9 cellular contexts compared by ENCODE assay signal in the genomic region with DNA sequence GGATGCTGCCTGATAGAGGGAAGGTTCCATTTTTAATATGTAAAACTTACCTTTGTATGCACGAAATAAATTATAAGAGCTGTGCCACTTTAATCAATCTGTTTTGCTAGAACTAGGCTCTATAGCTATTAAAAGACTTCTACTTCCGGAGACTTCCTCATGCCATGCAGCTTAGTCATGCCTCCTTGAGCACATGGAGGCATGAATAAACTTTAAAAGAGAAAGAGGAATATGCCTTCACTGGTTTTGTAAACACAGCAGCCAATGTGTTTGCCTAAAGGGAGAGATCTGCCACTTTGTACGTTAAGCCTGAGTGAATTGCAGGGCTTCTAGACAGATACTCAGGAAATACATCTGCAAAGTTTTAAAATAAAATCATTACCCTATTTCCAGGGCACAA.
DNase-seq lines count a peak whose midpoint lies in the region; TF ChIP-seq lines count a peak whose summit lies in the region.
"Had no signal": no experiment of that assay in that cellular context is flagged by ENCODE, and none has a peak within 500 bp of the region (broad histone marks: within the 10 kb centered on the region; RNA-seq: fewer than 3 reads in every experiment).

No MANE protein-coding gene starts in this region.

- H3K27me3 Mint-ChIP-seq in activated T-helper 2 cell treated with anti-CD3 and anti-CD28 coated beads, Interferon-gamma antibody, Interleukin-2, Interleukin-4, amounts not matched to agents 10 μg/mL and 5 μg/mL and 100 μg/mL, durations not matched to agents 14 hours and 24 hours and 36 hours (ENCODE audit: low read depth), result no peaks in the 10 kb centered on the region

- no peak overlapping the region for H2BK15ac ChIP-seq in mesenchymal stem cell (ENCODE audit: low read depth, poor library complexity, severe bottlenecking)

- H3K36me3 ChIP-seq in mesenchymal stem cell (ENCODE audit: control insufficient read depth in 1 of 2, insufficient read depth in 2 of 2, low read depth in 1 of 2, low read length in 2 of 2), result no peaks in the 10 kb centered on the region
- H3K36me3 ChIP-seq: WERI-Rb-1 had no signal

- H3K4me1 Mint-ChIP-seq in activated T-helper 2 cell treated with anti-CD3 and anti-CD28 coated beads, Interferon-gamma antibody, Interleukin-2, Interleukin-4, amounts not matched to agents 10 μg/mL and 5 μg/mL and 100 μg/mL, durations not matched to agents 14 hours and 24 hours and 36 hours (ENCODE audit: low read depth), result no peaks in the 10 kb centered on the region

- H2BK120ac ChIP-seq in mesenchymal stem cell (ENCODE audit: low read depth, low read length), result peak overlapping the region; percentile 87

- H4K8ac ChIP-seq in mesenchymal stem cell (ENCODE audit: low read length), result no peak overlapping the region

- intact Hi-C loops in activated T-helper 2 cell treated with anti-CD3 and anti-CD28 coated beads, Interferon-gamma antibody, Interleukin-2, Interleukin-4, amounts not matched to agents 10 μg/mL and 5 μg/mL and 100 μg/mL, durations not matched to agents 14 hours and 24 hours and 36 hours (cut with micrococcal nuclease), result no loop called here

- H4K91ac ChIP-seq in mesenchymal stem cell (ENCODE audit: low read length), result no peak overlapping the region

- no peaks in the 10 kb centered on the region for H3K36me3 Mint-ChIP-seq in activated T-helper 2 cell treated with anti-CD3 and anti-CD28 coated beads, Interferon-gamma antibody, Interleukin-2, Interleukin-4, amounts not matched to agents 10 μg/mL and 5 μg/mL and 100 μg/mL, durations not matched to agents 14 hours and 24 hours and 36 hours (ENCODE audit: low read depth)

- no peak overlapping the region for H3K4me3 Mint-ChIP-seq in activated T-helper 2 cell treated with anti-CD3 and anti-CD28 coated beads, Interferon-gamma antibody, Interleukin-2, Interleukin-4, amounts not matched to agents 10 μg/mL and 5 μg/mL and 100 μg/mL, durations not matched to agents 14 hours and 24 hours and 36 hours (ENCODE audit: low read depth)

- H3K79me1 ChIP-seq in mesenchymal stem cell (replicated peaks; ENCODE audit: low read length, poor library complexity, severe bottlenecking), result no peaks in the 10 kb centered on the region

- H3K27ac ChIP-seq in mesenchymal stem cell (ENCODE audit: low read length, poor library complexity, severe bottlenecking), result peak overlapping the region; percentile 90
- H3K27ac ChIP-seq: WERI-Rb-1 had no signal

- no peak overlapping the region for H2BK12ac ChIP-seq in mesenchymal stem cell (ENCODE audit: low read length in 2 of 2)

- no peak overlapping the region for H2AFZ ChIP-seq in mesenchymal stem cell (ENCODE audit: low read depth, low read length)

- H3K4ac ChIP-seq in mesenchymal stem cell (ENCODE audit: low read depth in 1 of 2, low read length in 2 of 2), result no peak overlapping the region

- H3K27me3 ChIP-seq in mesenchymal stem cell (ENCODE audit: control insufficient read depth in 1 of 2, insufficient read depth in 1 of 2, low read length in 2 of 2), result no peaks in the 10 kb centered on the region

- no peak overlapping the region for H3K9ac ChIP-seq in mesenchymal stem cell (ENCODE audit: low read length)

- DNase-seq in AG08395 (ENCODE audit: low spot score) (peak; percentile 61), M059J (ENCODE audit: low read depth) (peak; percentile 55), astrocyte of the spinal cord (ENCODE audit: low read depth, low spot score) (peak; percentile 79), mesenchymal stem cell (peak; percentile 88), GM13977 (ENCODE audit: low spot score) (no peak), C1 segment of cervical spinal cord (lab: John Stamatoyannopoulos, UW) (no peak)
- no peak for DNase-seq in stimulated activated CD4-positive, alpha-beta T cell treated with anti-CD3 and anti-CD28 coated beads, Interleukin-1b, Interleukin-23, amount 100 ng/mL, for 48 hours
- DNase-seq in activated T-helper 2 cell treated with anti-CD3 and anti-CD28 coated beads, Interferon-gamma antibody, Interleukin-2, Interleukin-4, amounts not matched to agents 10 μg/mL and 5 μg/mL and 100 μg/mL, durations not matched to agents 14 hours and 24 hours and 36 hours (ENCODE audit: low spot score), result no peak
- DNase-seq: WERI-Rb-1 had no signal

- peaks cover 25% of the 10 kb centered on the region for H3K9me3 Mint-ChIP-seq in activated T-helper 2 cell treated with anti-CD3 and anti-CD28 coated beads, Interferon-gamma antibody, Interleukin-2, Interleukin-4, amounts not matched to agents 10 μg/mL and 5 μg/mL and 100 μg/mL, durations not matched to agents 14 hours and 24 hours and 36 hours

- H3K4me3 ChIP-seq in astrocyte of the spinal cord (ENCODE audit: low read depth, low read length), result no peak overlapping the region
- no peak overlapping the region for H3K4me3 ChIP-seq in mesenchymal stem cell (ENCODE audit: insufficient read depth in 1 of 2, low read depth in 1 of 2, low read length in 2 of 2)

- no peak overlapping the region for H2AK5ac ChIP-seq in mesenchymal stem cell (ENCODE audit: low read length, severe bottlenecking)

- H3K27ac Mint-ChIP-seq in activated T-helper 2 cell treated with anti-CD3 and anti-CD28 coated beads, Interferon-gamma antibody, Interleukin-2, Interleukin-4, amounts not matched to agents 10 μg/mL and 5 μg/mL and 100 μg/mL, durations not matched to agents 14 hours and 24 hours and 36 hours, result no peak overlapping the region

- H3K18ac ChIP-seq in mesenchymal stem cell (ENCODE audit: low read depth in 1 of 2, low read length in 2 of 2), result peak overlapping the region in 1 of 2 experiments; percentile 73

- 10% methylated on average over 2 of the region's 3 CpGs for WGBS in mesenchymal stem cell

- no peak for TF ChIP-seq CTCF in astrocyte of the spinal cord (IDR thresholded peaks at IDR 0.05; ENCODE audit: low read depth, low read length)
- no peak for TF ChIP-seq CTCF in GM13977 (IDR thresholded peaks at IDR 0.05; ENCODE audit: extremely low read depth, insufficient read depth, missing control alignments)

- H3K9me3 ChIP-seq in mesenchymal stem cell (ENCODE audit: control insufficient read depth, low read length), result no peaks in the 10 kb centered on the region

- no peak overlapping the region for H3K14ac ChIP-seq in mesenchymal stem cell (ENCODE audit: low read length in 2 of 2)

- H3K4me1 ChIP-seq in mesenchymal stem cell (ENCODE audit: control insufficient read depth, insufficient read depth, low read depth, low read length), result peaks cover 2% of the 10 kb centered on the region

- peak overlapping the region; percentile 10 for H3K4me2 ChIP-seq in mesenchymal stem cell (ENCODE audit: low read length, poor library complexity, severe bottlenecking)

- H3K23ac ChIP-seq in mesenchymal stem cell (ENCODE audit: low read length in 2 of 2), result no peak overlapping the region

- H2BK5ac ChIP-seq in mesenchymal stem cell (ENCODE audit: low read depth, low read length, poor library complexity, severe bottlenecking), result no peak overlapping the region

- in situ Hi-C loops in astrocyte of the spinal cord (cut with HindIII; ENCODE audit: low sequenced_read_pairs), result no loop called here
- in situ Hi-C loops in GM13977 (cut with MboI; ENCODE audit: low pct_unique_long_range_greater_than_20kb, low sequenced_read_pairs, unreplicated experiment), result no loop called here

Comparison
In these comparisons a context has a peak if more than half of its experiments do, and no peak if none do; other contexts are left out.
1. DNase-seq: peak in AG08395 (single experiment), M059J (single experiment), astrocyte of the spinal cord (single experiment) and mesenchymal stem cell (single experiment); none in GM13977 (single experiment), C1 segment of cervical spinal cord (0 of 14), stimulated activated CD4-positive, alpha-beta T cell treated with anti-CD3 and anti-CD28 coated beads, Interleukin-1b, Interleukin-23, amount 100 ng/mL, for 48 hours (single experiment) and activated T-helper 2 cell treated with anti-CD3 and anti-CD28 coated beads, Interferon-gamma antibody, Interleukin-2, Interleukin-4, amounts not matched to agents 10 μg/mL and 5 μg/mL and 100 μg/mL, durations not matched to agents 14 hours and 24 hours and 36 hours (single experiment).